In genomic region chr3:133987136-133987535, GRCh38 we compare ENCODE assay signal across 2 cellular contexts.
TF ChIP-seq lines count a peak whose summit lies in the region.

No MANE protein-coding gene starts in this region.

TF ChIP-seq in GM23338, 12 proteins besides CTCF, POLR2A, EP300 and RAD21:
- no peak for TF ChIP-seq ETS1 (IDR thresholded peaks at IDR 0.05)
TF ChIP-seq in GM23338: peak in this region for 0.

TF ChIP-seq in K562, 482 proteins besides CTCF, POLR2A, EP300 and RAD21:
- TF ChIP-seq ZNF263 (CRISPR knock-in tag; IDR thresholded peaks at IDR 0.05; ENCODE audit: borderline replicate concordance) (no peak), DIDO1 (tag; IDR thresholded peaks at IDR 0.05; ENCODE audit: low read depth) (no peak), CBFA2T3 (IDR thresholded peaks at IDR 0.05) (peak; percentile 15; the same call in 1 of the 2 replicates), OTX1 (CRISPR knock-in tag; IDR thresholded peaks at IDR 0.05) (no peak)
